ENCODE assay signal across 21 cellular contexts in the genomic region with DNA sequence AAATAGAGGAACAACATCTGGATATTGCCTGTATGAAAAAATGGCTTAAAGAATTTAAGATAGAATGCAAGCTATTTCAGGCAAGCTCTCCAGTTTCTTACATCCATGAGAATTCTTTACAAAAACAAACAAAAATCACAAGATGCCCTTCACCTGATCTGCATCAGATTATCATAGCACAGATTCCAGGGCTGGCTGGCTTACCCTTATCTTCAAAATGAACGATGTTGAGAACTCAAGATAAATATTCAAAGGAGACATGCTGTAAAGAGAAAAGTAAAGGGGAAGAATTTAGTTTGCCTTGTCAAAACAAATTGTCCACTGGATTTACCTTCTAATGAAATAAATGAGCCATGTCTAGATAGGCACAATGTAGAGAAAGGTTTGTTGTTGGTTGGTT. TPM values are rescaled to one million over a fixed set of nuclear protein-coding genes. Genes with fewer than 3 reads are reported as not detected.
DNase-seq lines count a peak whose midpoint lies in the region; ATAC-seq and TF ChIP-seq lines count a peak whose summit lies in the region.
"Had no signal": no experiment of that assay in that cellular context is flagged by ENCODE, and none has a peak within 500 bp of the region (broad histone marks: within the 10 kb centered on the region; RNA-seq: fewer than 3 reads in every experiment).

No MANE protein-coding gene starts in this region.

- H2BK120ac ChIP-seq in mesendoderm (ENCODE audit: low read depth, low read length) = no peak overlapping the region

- H2AFZ ChIP-seq in smooth muscle cell (ENCODE audit: low read depth) = peak overlapping the region; percentile 71

- no peak overlapping the region for H2BK5ac ChIP-seq in mesendoderm (ENCODE audit: low read length)

- no peak overlapping the region for H3K4me2 ChIP-seq in mesendoderm (ENCODE audit: low read length)
- H3K4me2 ChIP-seq in smooth muscle cell = no peak overlapping the region

- H3K9me3 ChIP-seq in smooth muscle cell (replicated peaks; ENCODE audit: low read depth) = no peaks in the 10 kb centered on the region

- DNase-seq in EH (ENCODE audit: low read depth) = peak; percentile 4
- peak; percentile 51 for DNase-seq in astrocyte of the hippocampus (ENCODE audit: low read depth, low spot score)
- peak; percentile 66 for DNase-seq in mesendoderm
- no peak for DNase-seq in smooth muscle cell (lab: John Stamatoyannopoulos, UW; ENCODE audit: unreplicated experiment)
- no peak for DNase-seq in activated gamma-delta T cell treated with Interleukin-2 at 50 U/mL for 16 hours
- DNase-seq in amniotic stem cell (lab: John Stamatoyannopoulos, UW) = no peak
- DNase-seq: AML-193, DMS 273 treated with DMSO at 0.1 percent for 48 hours, GDM1, GOT3, NCI-H1092 treated with DMSO at 0.1 percent for 48 hours, NCI-H146, NCI-H2029 treated with DMSO at 0.1 percent for 48 hours, NCI-H2171, NCI-H526, PC-3, RPMI8226, SIG-M5 had no signal

- H3K9ac ChIP-seq in mesendoderm (ENCODE audit: low read length) (no peak overlapping the region), smooth muscle cell (ENCODE audit: low read depth) (no peak overlapping the region)

- no CpG with 5 or more reads among the region's 1 CpG for WGBS in mesendoderm (ENCODE audit: extremely low coverage, insufficient coverage, low lambda C conversion rate)
- 3% methylated on average over 1 of the region's 1 CpG for WGBS in smooth muscle cell (ENCODE audit: low lambda C conversion rate)

- no peak overlapping the region for H4K8ac ChIP-seq in mesendoderm (ENCODE audit: low read depth, low read length)

- H4K5ac ChIP-seq in mesendoderm (ENCODE audit: low read length) = no peak overlapping the region

- H2AK5ac ChIP-seq in mesendoderm (ENCODE audit: low read length) = no peak overlapping the region

- H3K27ac ChIP-seq in mesendoderm (ENCODE audit: low read depth, low read length) (no peak overlapping the region), smooth muscle cell (ENCODE audit: low read depth) (no peak overlapping the region)
- H3K27ac ChIP-seq: C4-2B had no signal

- H2BK15ac ChIP-seq in mesendoderm (replicated peaks; ENCODE audit: low read depth) = no peak overlapping the region

- ATAC-seq in GM21786 (IDR thresholded peaks at IDR 0.05; ENCODE audit: unreplicated experiment) = no peak
- ATAC-seq: HCT116, PC-3 had no signal

- no peaks in the 10 kb centered on the region for H4K20me1 ChIP-seq in smooth muscle cell (ENCODE audit: low read depth)

- no peaks in the 10 kb centered on the region for H3F3A ChIP-seq in smooth muscle cell (ENCODE audit: low read depth)

- H3K79me2 ChIP-seq in mesendoderm (ENCODE audit: control insufficient read depth, insufficient read depth, low read length) = no peaks in the 10 kb centered on the region
- no peaks in the 10 kb centered on the region for H3K79me2 ChIP-seq in smooth muscle cell (ENCODE audit: low read depth)

- H3K36me3 ChIP-seq in mesendoderm (ENCODE audit: control insufficient read depth, insufficient read depth, low read length) = no peaks in the 10 kb centered on the region
- H3K36me3 ChIP-seq in smooth muscle cell (ENCODE audit: low read depth) = no peaks in the 10 kb centered on the region

- H3K4me1 ChIP-seq in mesendoderm (ENCODE audit: control insufficient read depth, low read depth, low read length) = no peaks in the 10 kb centered on the region
- H3K4me1 ChIP-seq in smooth muscle cell (ENCODE audit: low read depth) = no peaks in the 10 kb centered on the region

- H3K56ac ChIP-seq in mesendoderm (ENCODE audit: low read length) = no peak overlapping the region

- H3K27me3 ChIP-seq in mesendoderm (ENCODE audit: insufficient read depth, low read length, poor library complexity) (no peaks in the 10 kb centered on the region), smooth muscle cell (ENCODE audit: low read depth) (no peaks in the 10 kb centered on the region)

- no peak overlapping the region for H3K4ac ChIP-seq in mesendoderm (ENCODE audit: low read depth, low read length)

- H3K4me3 ChIP-seq in mesendoderm (ENCODE audit: low read length) (no peak overlapping the region), smooth muscle cell (no peak overlapping the region)

- no peaks in the 10 kb centered on the region for H3K79me1 ChIP-seq in mesendoderm (ENCODE audit: low read length)

- H3K23ac ChIP-seq in mesendoderm (ENCODE audit: low read length) = no peak overlapping the region

- TF ChIP-seq CTCF in smooth muscle cell (IDR thresholded peaks at IDR 0.05; ENCODE audit: borderline replicate concordance, insufficient read depth, poor library complexity, severe bottlenecking) = no peak

- no peak overlapping the region for H3K18ac ChIP-seq in mesendoderm (ENCODE audit: low read length)

RNA-seq across cellular contexts. Expression of a gene that starts 18.7 kb away (rescaled TPM):
- polyA plus RNA-seq in mesendoderm (2013, experiment 1 of 2) = 0.06 TPM
- polyA plus RNA-seq in mesendoderm (2013, experiment 2 of 2) = 0.08 TPM
- 10.5 and 15.2 TPM in 2 replicates for total RNA-seq in smooth muscle cell
- 8.7 and 9.1 TPM in 2 replicates for polyA plus RNA-seq in smooth muscle cell

Comparison
In these comparisons a context has a peak if more than half of its experiments do, and no peak if none do; other contexts are left out.
1. DNase-seq: peak in EH (single experiment), astrocyte of the hippocampus (single experiment) and mesendoderm (single experiment); none in smooth muscle cell (single experiment), activated gamma-delta T cell treated with Interleukin-2 at 50 U/mL for 16 hours (single experiment) and amniotic stem cell (single experiment).